8 cellular contexts compared by ENCODE assay signal in genomic region chr2:132670961-132671781, GRCh38. TPM values are rescaled to one million over a fixed set of nuclear protein-coding genes. Genes with fewer than 3 reads are reported as not detected.
A peak's percentile ranks its signal among the peaks of the same experiment; 100 is the strongest.
DNase-seq lines count a peak whose midpoint lies in the region; ATAC-seq and TF ChIP-seq lines count a peak whose summit lies in the region.

No MANE protein-coding gene starts in this region.

- H3F3A ChIP-seq in neural progenitor cell (ENCODE audit: low read depth), result peaks cover 14% of the 10 kb centered on the region

- DNase-seq in Ammon's horn (ENCODE audit: low spot score) (peak; percentile 12), NCI-H2227 (lab: John Stamatoyannopoulos, UW; ENCODE audit: unreplicated experiment) (peak; percentile 88), esophagus muscularis mucosa (ENCODE audit: extremely low spot score) (no peak), neural progenitor cell (ENCODE audit: low spot score) (peak; percentile 55), mesenteric fat pad (ENCODE audit: low spot score) (no peak), GM10266 (ENCODE audit: extremely low spot score) (no peak), left lobe of liver (ENCODE audit: low spot score) (no peak)

- H3K27me3 ChIP-seq in esophagus muscularis mucosa, result peaks cover 0 to 53% (median 26%) of the 10 kb centered on the region in 4 donors
- H3K27me3 ChIP-seq in neural progenitor cell, result peaks cover 62% of the 10 kb centered on the region

- 19% methylated on average over 30 of the region's 30 CpGs for WGBS in esophagus muscularis mucosa

- no peak overlapping the region for H3K9ac ChIP-seq in neural progenitor cell

- H3K36me3 ChIP-seq in esophagus muscularis mucosa (no peaks in the 10 kb centered on the region), neural progenitor cell (no peaks in the 10 kb centered on the region)

- H3K27me3 Mint-ChIP-seq in neural progenitor cell (ENCODE audit: insufficient read depth, low read depth), result peaks cover 9% of the 10 kb centered on the region

- TF ChIP-seq EP300 in esophagus muscularis mucosa (IDR thresholded peaks at IDR 0.05), result no peak

- H3K27ac ChIP-seq in esophagus muscularis mucosa (replicated peaks in 1 of 4), result no peak overlapping the region
- H3K27ac ChIP-seq in neural progenitor cell, result no peak overlapping the region

- H3K4me1 Mint-ChIP-seq in neural progenitor cell, result peaks cover 36% of the 10 kb centered on the region

- intact Hi-C loops in esophagus muscularis mucosa (cut with DNase I), result no loop called here

- H3K36me3 Mint-ChIP-seq in neural progenitor cell, result peaks cover 10% of the 10 kb centered on the region

- TF ChIP-seq CTCF in esophagus muscularis mucosa (IDR thresholded peaks at IDR 0.05) (no peak), neural progenitor cell (IDR thresholded peaks at IDR 0.05) (no peak), GM10266 (IDR thresholded peaks at IDR 0.05; ENCODE audit: control insufficient read depth, insufficient read depth, low read depth, missing control alignments) (no peak)

- H3K4me3 ChIP-seq in esophagus muscularis mucosa (peak overlapping the region; percentile 50 to 62 (median 54)), neural progenitor cell (peak overlapping the region; percentile 65)

- H3K27ac Mint-ChIP-seq in neural progenitor cell, result peak overlapping the region; percentile 25

- H4K20me1 ChIP-seq in neural progenitor cell (ENCODE audit: low read depth), result no peaks in the 10 kb centered on the region

- peak overlapping the region; percentile 92 for H2AFZ ChIP-seq in neural progenitor cell (replicated peaks)

- ATAC-seq in HG03378 (IDR thresholded peaks at IDR 0.05; ENCODE audit: unreplicated experiment) (no peak), left lobe of liver (no peak)

- peak overlapping the region; percentile 93 for H3K4me3 Mint-ChIP-seq in neural progenitor cell

- no peaks in the 10 kb centered on the region for H3K79me2 ChIP-seq in neural progenitor cell (ENCODE audit: low read depth)

- TF ChIP-seq POLR2A in esophagus muscularis mucosa (IDR thresholded peaks at IDR 0.05; ENCODE audit: low read depth), result no peak

- H3K9me3 ChIP-seq in esophagus muscularis mucosa, result no peaks in the 10 kb centered on the region
- no peaks in the 10 kb centered on the region for H3K9me3 ChIP-seq in neural progenitor cell (ENCODE audit: low read depth)

- peak overlapping the region; percentile 98 for H3K4me2 ChIP-seq in neural progenitor cell

- H3K9me3 Mint-ChIP-seq in neural progenitor cell, result no peaks in the 10 kb centered on the region

- H3K4me1 ChIP-seq in esophagus muscularis mucosa (peaks cover 24 to 33% (median 32%) of the 10 kb centered on the region in 4 donors), neural progenitor cell (peaks cover 5% of the 10 kb centered on the region)

RNA-seq across cellular contexts. Expression of gene LYPD1, which starts 1.2 kb away (rescaled TPM):
- total RNA-seq in esophagus muscularis mucosa, result 1 to 10 TPM in 1 of 4 donors, under 1 TPM in 2, not detected in 1; 0.66 to 5.4 (median 0.71) TPM
- 5.3 and 6.0 TPM in 2 replicates for total RNA-seq in neural progenitor cell (ENCODE audit: low replicate concordance)
- total RNA-seq in mesenteric fat pad, result 0.32 TPM
- 0.40 TPM for total RNA-seq in left lobe of liver

Comparison
In these comparisons a context has a peak if more than half of its experiments do, and no peak if none do; other contexts are left out.
1. DNase-seq: peak in Ammon's horn (single experiment), NCI-H2227 (single experiment) and neural progenitor cell (single experiment); none in esophagus muscularis mucosa (single experiment), mesenteric fat pad (single experiment), GM10266 (single experiment) and left lobe of liver (single experiment).